Comparison of ENCODE assay signal across 1 cellular context in the genomic region with DNA sequence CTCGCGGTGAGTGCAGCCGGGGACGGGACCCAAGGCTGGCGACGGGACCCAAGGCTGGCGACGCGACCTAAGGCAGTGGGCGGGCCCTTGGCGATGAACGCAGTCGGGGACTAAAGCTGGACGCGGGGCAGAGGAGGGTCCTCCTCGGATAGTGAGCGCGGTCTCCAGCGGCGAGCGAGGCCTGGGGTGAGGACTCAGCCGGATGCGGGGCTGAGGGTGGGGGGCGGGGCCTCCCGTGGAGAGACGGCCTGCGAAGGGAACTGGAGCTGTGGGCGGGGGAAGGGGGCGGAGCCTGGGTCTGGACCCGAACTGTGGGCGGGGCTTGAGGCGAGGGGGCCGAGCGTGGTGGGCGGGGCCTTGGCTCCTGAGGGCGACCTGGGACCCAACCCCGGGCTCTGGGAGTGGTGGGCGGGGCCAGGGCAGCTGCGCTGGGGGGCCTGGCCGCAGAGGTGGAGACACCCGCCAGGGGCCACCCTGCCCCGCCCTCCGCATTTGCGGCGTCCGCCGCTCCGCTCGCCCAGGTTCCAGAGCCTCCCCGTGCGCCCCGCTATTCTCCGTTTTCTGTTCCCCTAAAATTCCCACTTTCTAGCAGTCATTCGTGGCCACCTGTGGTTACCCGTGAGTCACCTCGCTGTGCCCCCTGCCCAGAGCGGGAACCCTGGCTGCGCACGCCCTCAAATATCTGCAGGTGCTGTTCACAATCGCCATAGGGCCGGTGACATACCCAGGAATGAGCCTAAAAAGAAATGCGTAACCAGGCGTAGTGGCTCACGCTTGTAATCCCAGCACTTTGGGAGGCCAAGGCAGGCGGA.
TF ChIP-seq lines count a peak whose summit lies in the region.

No MANE protein-coding gene starts in this region.

TF ChIP-seq in HEK293, 187 proteins besides CTCF, POLR2A, EP300 and RAD21 (continued from another document and continues in another):
- TF ChIP-seq, protein P1, sequence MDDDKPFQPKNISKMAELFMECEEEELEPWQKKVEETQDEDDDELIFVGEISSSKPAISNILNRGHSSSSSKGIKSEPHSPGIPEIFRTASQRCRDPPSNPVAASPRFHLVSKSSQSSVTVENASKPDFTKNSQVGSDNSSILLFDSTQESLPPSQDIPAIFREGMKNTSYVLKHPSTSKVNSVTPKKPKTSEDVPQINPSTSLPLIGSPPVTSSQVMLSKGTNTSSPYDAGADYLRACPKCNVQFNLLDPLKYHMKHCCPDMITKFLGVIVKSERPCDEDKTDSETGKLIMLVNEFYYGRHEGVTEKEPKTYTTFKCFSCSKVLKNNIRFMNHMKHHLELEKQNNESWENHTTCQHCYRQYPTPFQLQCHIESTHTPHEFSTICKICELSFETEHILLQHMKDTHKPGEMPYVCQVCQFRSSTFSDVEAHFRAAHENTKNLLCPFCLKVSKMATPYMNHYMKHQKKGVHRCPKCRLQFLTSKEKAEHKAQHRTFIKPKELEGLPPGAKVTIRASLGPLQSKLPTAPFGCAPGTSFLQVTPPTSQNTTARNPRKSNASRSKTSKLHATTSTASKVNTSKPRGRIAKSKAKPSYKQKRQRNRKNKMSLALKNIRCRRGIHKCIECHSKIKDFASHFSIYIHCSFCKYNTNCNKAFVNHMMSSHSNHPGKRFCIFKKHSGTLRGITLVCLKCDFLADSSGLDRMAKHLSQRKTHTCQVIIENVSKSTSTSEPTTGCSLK (tag by site-specific recombination; IDR thresholded peaks at IDR 0.05) = no peak
- peak; percentile 75 for TF ChIP-seq EGR2 (tag by site-specific recombination; IDR thresholded peaks at IDR 0.05; ENCODE audit: low read depth)
- peak; percentile 68; the same call in 1 of the 2 replicates for TF ChIP-seq ZNF76 (tag by site-specific recombination; IDR thresholded peaks at IDR 0.05; ENCODE audit: borderline replicate concordance, low read depth)
- no peak for TF ChIP-seq ZNF654 (tag by site-specific recombination; IDR thresholded peaks at IDR 0.05; ENCODE audit: low read depth)
- no peak for TF ChIP-seq ZNF416 (tag by site-specific recombination; IDR thresholded peaks at IDR 0.05)
- peak; percentile 76 for TF ChIP-seq GLIS1 (tag by site-specific recombination; IDR thresholded peaks at IDR 0.05)
- no peak for TF ChIP-seq ZNF837 (tag by site-specific recombination; IDR thresholded peaks at IDR 0.05)
- TF ChIP-seq ZNF175 (tag by site-specific recombination; IDR thresholded peaks at IDR 0.05) = no peak
- no peak; the same call in 1 of the 2 replicates for TF ChIP-seq WT1 (tag by site-specific recombination; IDR thresholded peaks at IDR 0.05)
- TF ChIP-seq, protein P2, sequence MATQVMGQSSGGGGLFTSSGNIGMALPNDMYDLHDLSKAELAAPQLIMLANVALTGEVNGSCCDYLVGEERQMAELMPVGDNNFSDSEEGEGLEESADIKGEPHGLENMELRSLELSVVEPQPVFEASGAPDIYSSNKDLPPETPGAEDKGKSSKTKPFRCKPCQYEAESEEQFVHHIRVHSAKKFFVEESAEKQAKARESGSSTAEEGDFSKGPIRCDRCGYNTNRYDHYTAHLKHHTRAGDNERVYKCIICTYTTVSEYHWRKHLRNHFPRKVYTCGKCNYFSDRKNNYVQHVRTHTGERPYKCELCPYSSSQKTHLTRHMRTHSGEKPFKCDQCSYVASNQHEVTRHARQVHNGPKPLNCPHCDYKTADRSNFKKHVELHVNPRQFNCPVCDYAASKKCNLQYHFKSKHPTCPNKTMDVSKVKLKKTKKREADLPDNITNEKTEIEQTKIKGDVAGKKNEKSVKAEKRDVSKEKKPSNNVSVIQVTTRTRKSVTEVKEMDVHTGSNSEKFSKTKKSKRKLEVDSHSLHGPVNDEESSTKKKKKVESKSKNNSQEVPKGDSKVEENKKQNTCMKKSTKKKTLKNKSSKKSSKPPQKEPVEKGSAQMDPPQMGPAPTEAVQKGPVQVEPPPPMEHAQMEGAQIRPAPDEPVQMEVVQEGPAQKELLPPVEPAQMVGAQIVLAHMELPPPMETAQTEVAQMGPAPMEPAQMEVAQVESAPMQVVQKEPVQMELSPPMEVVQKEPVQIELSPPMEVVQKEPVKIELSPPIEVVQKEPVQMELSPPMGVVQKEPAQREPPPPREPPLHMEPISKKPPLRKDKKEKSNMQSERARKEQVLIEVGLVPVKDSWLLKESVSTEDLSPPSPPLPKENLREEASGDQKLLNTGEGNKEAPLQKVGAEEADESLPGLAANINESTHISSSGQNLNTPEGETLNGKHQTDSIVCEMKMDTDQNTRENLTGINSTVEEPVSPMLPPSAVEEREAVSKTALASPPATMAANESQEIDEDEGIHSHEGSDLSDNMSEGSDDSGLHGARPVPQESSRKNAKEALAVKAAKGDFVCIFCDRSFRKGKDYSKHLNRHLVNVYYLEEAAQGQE (tag by site-specific recombination; IDR thresholded peaks at IDR 0.05) = no peak; the same call in 1 of the 2 replicates
- TF ChIP-seq, protein P3, sequence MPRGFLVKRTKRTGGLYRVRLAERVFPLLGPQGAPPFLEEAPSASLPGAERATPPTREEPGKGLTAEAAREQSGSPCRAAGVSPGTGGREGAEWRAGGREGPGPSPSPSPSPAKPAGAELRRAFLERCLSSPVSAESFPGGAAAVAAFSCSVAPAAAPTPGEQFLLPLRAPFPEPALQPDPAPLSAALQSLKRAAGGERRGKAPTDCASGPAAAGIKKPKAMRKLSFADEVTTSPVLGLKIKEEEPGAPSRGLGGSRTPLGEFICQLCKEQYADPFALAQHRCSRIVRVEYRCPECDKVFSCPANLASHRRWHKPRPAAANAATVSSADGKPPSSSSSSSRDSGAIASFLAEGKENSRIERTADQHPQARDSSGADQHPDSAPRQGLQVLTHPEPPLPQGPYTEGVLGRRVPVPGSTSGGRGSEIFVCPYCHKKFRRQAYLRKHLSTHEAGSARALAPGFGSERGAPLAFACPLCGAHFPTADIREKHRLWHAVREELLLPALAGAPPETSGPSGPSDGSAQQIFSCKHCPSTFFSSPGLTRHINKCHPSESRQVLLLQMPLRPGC (tag by site-specific recombination; IDR thresholded peaks at IDR 0.05) = no peak
- TF ChIP-seq ZFP37 (tag by site-specific recombination; IDR thresholded peaks at IDR 0.05) = no peak
- TF ChIP-seq, protein P4, sequence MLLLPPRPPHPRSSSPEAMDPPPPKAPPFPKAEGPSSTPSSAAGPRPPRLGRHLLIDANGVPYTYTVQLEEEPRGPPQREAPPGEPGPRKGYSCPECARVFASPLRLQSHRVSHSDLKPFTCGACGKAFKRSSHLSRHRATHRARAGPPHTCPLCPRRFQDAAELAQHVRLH (tag by site-specific recombination; IDR thresholded peaks at IDR 0.05) = no peak
- no peak for TF ChIP-seq ZSCAN16 (tag by site-specific recombination; IDR thresholded peaks at IDR 0.05)
- TF ChIP-seq ZNF23 (tag by site-specific recombination; IDR thresholded peaks at IDR 0.05; ENCODE audit: borderline replicate concordance) = no peak
- TF ChIP-seq GLI2 (tag by site-specific recombination; IDR thresholded peaks at IDR 0.05; ENCODE audit: borderline replicate concordance, low read depth) = no peak
- TF ChIP-seq ZNF10 (tag by site-specific recombination; IDR thresholded peaks at IDR 0.05) = 0 out of 2 replicates have a peak, but pooled peaks have one; percentile 22
- TF ChIP-seq ZNF223 (tag by site-specific recombination; IDR thresholded peaks at IDR 0.05) = no peak
- no peak; the same call in 1 of the 2 replicates for TF ChIP-seq ZNF629 (tag by site-specific recombination; IDR thresholded peaks at IDR 0.05)
- TF ChIP-seq, protein P5, sequence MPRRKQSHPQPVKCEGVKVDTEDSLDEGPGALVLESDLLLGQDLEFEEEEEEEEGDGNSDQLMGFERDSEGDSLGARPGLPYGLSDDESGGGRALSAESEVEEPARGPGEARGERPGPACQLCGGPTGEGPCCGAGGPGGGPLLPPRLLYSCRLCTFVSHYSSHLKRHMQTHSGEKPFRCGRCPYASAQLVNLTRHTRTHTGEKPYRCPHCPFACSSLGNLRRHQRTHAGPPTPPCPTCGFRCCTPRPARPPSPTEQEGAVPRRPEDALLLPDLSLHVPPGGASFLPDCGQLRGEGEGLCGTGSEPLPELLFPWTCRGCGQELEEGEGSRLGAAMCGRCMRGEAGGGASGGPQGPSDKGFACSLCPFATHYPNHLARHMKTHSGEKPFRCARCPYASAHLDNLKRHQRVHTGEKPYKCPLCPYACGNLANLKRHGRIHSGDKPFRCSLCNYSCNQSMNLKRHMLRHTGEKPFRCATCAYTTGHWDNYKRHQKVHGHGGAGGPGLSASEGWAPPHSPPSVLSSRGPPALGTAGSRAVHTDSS (tag by site-specific recombination; IDR thresholded peaks at IDR 0.05) = no peak
- TF ChIP-seq, protein P6, sequence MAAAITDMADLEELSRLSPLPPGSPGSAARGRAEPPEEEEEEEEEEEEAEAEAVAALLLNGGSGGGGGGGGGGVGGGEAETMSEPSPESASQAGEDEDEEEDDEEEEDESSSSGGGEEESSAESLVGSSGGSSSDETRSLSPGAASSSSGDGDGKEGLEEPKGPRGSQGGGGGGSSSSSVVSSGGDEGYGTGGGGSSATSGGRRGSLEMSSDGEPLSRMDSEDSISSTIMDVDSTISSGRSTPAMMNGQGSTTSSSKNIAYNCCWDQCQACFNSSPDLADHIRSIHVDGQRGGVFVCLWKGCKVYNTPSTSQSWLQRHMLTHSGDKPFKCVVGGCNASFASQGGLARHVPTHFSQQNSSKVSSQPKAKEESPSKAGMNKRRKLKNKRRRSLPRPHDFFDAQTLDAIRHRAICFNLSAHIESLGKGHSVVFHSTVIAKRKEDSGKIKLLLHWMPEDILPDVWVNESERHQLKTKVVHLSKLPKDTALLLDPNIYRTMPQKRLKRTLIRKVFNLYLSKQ (tag by site-specific recombination; IDR thresholded peaks at IDR 0.05; ENCODE audit: borderline replicate concordance) = no peak
- no peak for TF ChIP-seq ZNF138 (tag by site-specific recombination; IDR thresholded peaks at IDR 0.05; ENCODE audit: borderline replicate concordance)
- no peak for TF ChIP-seq ZNF239 (tag by site-specific recombination; IDR thresholded peaks at IDR 0.05)
- no peak for TF ChIP-seq TRIM28 (IDR thresholded peaks at IDR 0.05; ENCODE audit: borderline replicate concordance, low read length)
- TF ChIP-seq SCRT2 (tag by site-specific recombination; IDR thresholded peaks at IDR 0.05) = peak; percentile 92
- TF ChIP-seq BCL11B (tag by site-specific recombination; IDR thresholded peaks at IDR 0.05; ENCODE audit: low read depth) = peak; percentile 45; the same call in 1 of the 2 replicates
- TF ChIP-seq KLF7 (tag by site-specific recombination; IDR thresholded peaks at IDR 0.05; ENCODE audit: borderline replicate concordance) = peak; percentile 60; the same call in 1 of the 2 replicates
- 0 out of 2 replicates have a peak, but pooled peaks have one; percentile 30 for TF ChIP-seq SCRT1 (tag by site-specific recombination; IDR thresholded peaks at IDR 0.05; ENCODE audit: borderline replicate concordance)
- TF ChIP-seq ZNF571 (tag by site-specific recombination; IDR thresholded peaks at IDR 0.05) = no peak
- TF ChIP-seq ZNF394 (tag by site-specific recombination; IDR thresholded peaks at IDR 0.05; ENCODE audit: borderline replicate concordance) = no peak
- TF ChIP-seq, protein P7, sequence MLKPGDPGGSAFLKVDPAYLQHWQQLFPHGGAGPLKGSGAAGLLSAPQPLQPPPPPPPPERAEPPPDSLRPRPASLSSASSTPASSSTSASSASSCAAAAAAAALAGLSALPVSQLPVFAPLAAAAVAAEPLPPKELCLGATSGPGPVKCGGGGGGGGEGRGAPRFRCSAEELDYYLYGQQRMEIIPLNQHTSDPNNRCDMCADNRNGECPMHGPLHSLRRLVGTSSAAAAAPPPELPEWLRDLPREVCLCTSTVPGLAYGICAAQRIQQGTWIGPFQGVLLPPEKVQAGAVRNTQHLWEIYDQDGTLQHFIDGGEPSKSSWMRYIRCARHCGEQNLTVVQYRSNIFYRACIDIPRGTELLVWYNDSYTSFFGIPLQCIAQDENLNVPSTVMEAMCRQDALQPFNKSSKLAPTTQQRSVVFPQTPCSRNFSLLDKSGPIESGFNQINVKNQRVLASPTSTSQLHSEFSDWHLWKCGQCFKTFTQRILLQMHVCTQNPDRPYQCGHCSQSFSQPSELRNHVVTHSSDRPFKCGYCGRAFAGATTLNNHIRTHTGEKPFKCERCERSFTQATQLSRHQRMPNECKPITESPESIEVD (tag by site-specific recombination; IDR thresholded peaks at IDR 0.05) = no peak
- TF ChIP-seq, protein P8, sequence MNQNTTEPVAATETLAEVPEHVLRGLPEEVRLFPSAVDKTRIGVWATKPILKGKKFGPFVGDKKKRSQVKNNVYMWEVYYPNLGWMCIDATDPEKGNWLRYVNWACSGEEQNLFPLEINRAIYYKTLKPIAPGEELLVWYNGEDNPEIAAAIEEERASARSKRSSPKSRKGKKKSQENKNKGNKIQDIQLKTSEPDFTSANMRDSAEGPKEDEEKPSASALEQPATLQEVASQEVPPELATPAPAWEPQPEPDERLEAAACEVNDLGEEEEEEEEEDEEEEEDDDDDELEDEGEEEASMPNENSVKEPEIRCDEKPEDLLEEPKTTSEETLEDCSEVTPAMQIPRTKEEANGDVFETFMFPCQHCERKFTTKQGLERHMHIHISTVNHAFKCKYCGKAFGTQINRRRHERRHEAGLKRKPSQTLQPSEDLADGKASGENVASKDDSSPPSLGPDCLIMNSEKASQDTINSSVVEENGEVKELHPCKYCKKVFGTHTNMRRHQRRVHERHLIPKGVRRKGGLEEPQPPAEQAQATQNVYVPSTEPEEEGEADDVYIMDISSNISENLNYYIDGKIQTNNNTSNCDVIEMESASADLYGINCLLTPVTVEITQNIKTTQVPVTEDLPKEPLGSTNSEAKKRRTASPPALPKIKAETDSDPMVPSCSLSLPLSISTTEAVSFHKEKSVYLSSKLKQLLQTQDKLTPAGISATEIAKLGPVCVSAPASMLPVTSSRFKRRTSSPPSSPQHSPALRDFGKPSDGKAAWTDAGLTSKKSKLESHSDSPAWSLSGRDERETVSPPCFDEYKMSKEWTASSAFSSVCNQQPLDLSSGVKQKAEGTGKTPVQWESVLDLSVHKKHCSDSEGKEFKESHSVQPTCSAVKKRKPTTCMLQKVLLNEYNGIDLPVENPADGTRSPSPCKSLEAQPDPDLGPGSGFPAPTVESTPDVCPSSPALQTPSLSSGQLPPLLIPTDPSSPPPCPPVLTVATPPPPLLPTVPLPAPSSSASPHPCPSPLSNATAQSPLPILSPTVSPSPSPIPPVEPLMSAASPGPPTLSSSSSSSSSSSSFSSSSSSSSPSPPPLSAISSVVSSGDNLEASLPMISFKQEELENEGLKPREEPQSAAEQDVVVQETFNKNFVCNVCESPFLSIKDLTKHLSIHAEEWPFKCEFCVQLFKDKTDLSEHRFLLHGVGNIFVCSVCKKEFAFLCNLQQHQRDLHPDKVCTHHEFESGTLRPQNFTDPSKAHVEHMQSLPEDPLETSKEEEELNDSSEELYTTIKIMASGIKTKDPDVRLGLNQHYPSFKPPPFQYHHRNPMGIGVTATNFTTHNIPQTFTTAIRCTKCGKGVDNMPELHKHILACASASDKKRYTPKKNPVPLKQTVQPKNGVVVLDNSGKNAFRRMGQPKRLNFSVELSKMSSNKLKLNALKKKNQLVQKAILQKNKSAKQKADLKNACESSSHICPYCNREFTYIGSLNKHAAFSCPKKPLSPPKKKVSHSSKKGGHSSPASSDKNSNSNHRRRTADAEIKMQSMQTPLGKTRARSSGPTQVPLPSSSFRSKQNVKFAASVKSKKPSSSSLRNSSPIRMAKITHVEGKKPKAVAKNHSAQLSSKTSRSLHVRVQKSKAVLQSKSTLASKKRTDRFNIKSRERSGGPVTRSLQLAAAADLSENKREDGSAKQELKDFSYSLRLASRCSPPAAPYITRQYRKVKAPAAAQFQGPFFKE (tag by site-specific recombination; IDR thresholded peaks at IDR 0.05; ENCODE audit: borderline replicate concordance) = no peak
- no peak for TF ChIP-seq ZNF146 (tag by site-specific recombination; IDR thresholded peaks at IDR 0.05)
- TF ChIP-seq YY2 (tag by site-specific recombination; IDR thresholded peaks at IDR 0.05) = peak; percentile 26; the same call in 1 of the 2 replicates
- TF ChIP-seq ZNF501 (tag by site-specific recombination; IDR thresholded peaks at IDR 0.05) = peak; percentile 24; the same call in 1 of the 2 replicates
- no peak for TF ChIP-seq ZNF707 (tag by site-specific recombination; IDR thresholded peaks at IDR 0.05)
- no peak for TF ChIP-seq ZNF214 (tag by site-specific recombination; IDR thresholded peaks at IDR 0.05; ENCODE audit: borderline replicate concordance)
- peak; percentile 69 for TF ChIP-seq SP7 (tag by site-specific recombination; IDR thresholded peaks at IDR 0.05)
